ENCODE assay signal across 16 cellular contexts in genomic region chr13:76976929-76977328, GRCh38. TPM values are rescaled to one million over a fixed set of nuclear protein-coding genes. Genes with fewer than 3 reads are reported as not detected.
A peak's percentile ranks its signal among the peaks of the same experiment; 100 is the strongest.
DNase-seq lines count a peak whose midpoint lies in the region; ATAC-seq and TF ChIP-seq lines count a peak whose summit lies in the region.
"Had no signal": no experiment of that assay in that cellular context is flagged by ENCODE, and none has a peak within 500 bp of the region (broad histone marks: within the 10 kb centered on the region; RNA-seq: fewer than 3 reads in every experiment).

No MANE protein-coding gene starts in this region.

- no peak for TF ChIP-seq CTCF in mesothelial cell of epicardium (IDR thresholded peaks at IDR 0.05; ENCODE audit: unreplicated experiment)

- DNase-seq in DMS 273 (lab: John Stamatoyannopoulos, UW; ENCODE audit: unreplicated experiment) (peak; percentile 20), DMS 273 treated with DMSO at 0.1 percent for 48 hours (lab: John Stamatoyannopoulos, UW) (no peak), EH (ENCODE audit: low read depth) (peak; percentile 4), RPMI7951 (ENCODE audit: low read depth) (peak; percentile 29), mesothelial cell of epicardium (ENCODE audit: low spot score in 2 of 2, unreplicated experiment in 2 of 2) (no peak), LoVo (ENCODE audit: low spot score) (no peak), NCI-H510A (lab: John Stamatoyannopoulos, UW) (no peak)
- DNase-seq: DMS79, GDM1, HCEC 1CT, IMR-90, KBM-7 had no signal

- no peak for ATAC-seq in GM21515 (IDR thresholded peaks at IDR 0.05; ENCODE audit: unreplicated experiment)

- H3K9me3 Mint-ChIP-seq in mesothelial cell of epicardium = no peaks in the 10 kb centered on the region

- H3K27ac Mint-ChIP-seq in mesothelial cell of epicardium = peak overlapping the region; percentile 71

- H3K4me1 Mint-ChIP-seq in mesothelial cell of epicardium = peaks cover 30% of the 10 kb centered on the region

- H3K27me3 Mint-ChIP-seq in mesothelial cell of epicardium (ENCODE audit: low read depth) = peaks cover 34% of the 10 kb centered on the region

- H3K36me3 Mint-ChIP-seq in mesothelial cell of epicardium = no peaks in the 10 kb centered on the region

- no peak overlapping the region for H3K4me3 Mint-ChIP-seq in mesothelial cell of epicardium

RNA-seq across cellular contexts. Expression of gene CLN5, which starts 15.0 kb away (rescaled TPM):
- 21.0 and 21.7 TPM in 2 replicates for total RNA-seq in RPMI7951 (2014; rRNA removed; shearing (Covaris generic))
- 22.6 to 26.6 TPM (median 23.8 TPM) in 3 replicates for total RNA-seq in mesothelial cell of epicardium

RNA-seq across cellular contexts. Expression of gene ACOD1, which starts 28.6 kb away (rescaled TPM):
- not detected in 2 replicates for total RNA-seq in RPMI7951 (2014; rRNA removed; shearing (Covaris generic))
- total RNA-seq in mesothelial cell of epicardium = not detected in 3 replicates
- total RNA-seq: A673, H4, HT-29, IMR-90 had no signal

RNA-seq across cellular contexts. Expression of gene FBXL3, which starts 50.0 kb away (rescaled TPM):
- total RNA-seq in RPMI7951 (2014; rRNA removed; shearing (Covaris generic)) = 48.4 and 53.0 TPM in 2 replicates
- total RNA-seq in mesothelial cell of epicardium = 31.3 to 32.7 TPM (median 32.6 TPM) in 3 replicates

Comparison
In these comparisons a context has a peak if more than half of its experiments do, and no peak if none do; other contexts are left out.
1. DNase-seq: peak in DMS 273 (single experiment), EH (single experiment) and RPMI7951 (single experiment); none in DMS 273 treated with DMSO at 0.1 percent for 48 hours (single experiment), mesothelial cell of epicardium (0 of 2), LoVo (single experiment) and NCI-H510A (single experiment).